Comparison of ENCODE assay signal across 14 cellular contexts in genomic region chr21:28805885-28806284, GRCh38.
DNase-seq lines count a peak whose midpoint lies in the region; ATAC-seq and TF ChIP-seq lines count a peak whose summit lies in the region.
"Had no signal": no experiment of that assay in that cellular context is flagged by ENCODE, and none has a peak within 500 bp of the region (broad histone marks: within the 10 kb centered on the region; RNA-seq: fewer than 3 reads in every experiment).

No MANE protein-coding gene starts in this region.

- H3K27ac Mint-ChIP-seq in progenitor cell of endocrine pancreas: no peak overlapping the region
- H3K27ac Mint-ChIP-seq: activated CD4-positive, alpha-beta memory T cell treated with anti-CD3 and anti-CD28 coated beads for 36 hours had no signal

- H3K4me3 ChIP-seq in HFF-Myc (replicated peaks; ENCODE audit: low read depth, low read length) (no peak overlapping the region), body of pancreas (no peak overlapping the region), suprapubic skin (no peak overlapping the region), H7 (ENCODE audit: insufficient read depth, low read depth, low read length) (no peak overlapping the region), colonic mucosa (no peak overlapping the region)
- H3K4me3 ChIP-seq: GM12878 had no signal

- no peak for TF ChIP-seq EP300 in suprapubic skin (IDR thresholded peaks at IDR 0.05)

- no peaks in the 10 kb centered on the region for H3K4me1 Mint-ChIP-seq in progenitor cell of endocrine pancreas (ENCODE audit: low read depth)

- H3K27me3 Mint-ChIP-seq in progenitor cell of endocrine pancreas: no peaks in the 10 kb centered on the region
- H3K27me3 Mint-ChIP-seq: activated CD4-positive, alpha-beta memory T cell treated with anti-CD3 and anti-CD28 coated beads for 36 hours had no signal

- H3K4me1 ChIP-seq in body of pancreas (no peaks in the 10 kb centered on the region), suprapubic skin (no peaks in the 10 kb centered on the region), colonic mucosa (no peaks in the 10 kb centered on the region)
- H3K4me1 ChIP-seq: Caco-2 had no signal

- H3K36me3 ChIP-seq in body of pancreas (replicated peaks in 1 of 2; ENCODE audit: insufficient read depth in 1 of 2, low read depth in 2 of 2) (no peaks in the 10 kb centered on the region), suprapubic skin (no peaks in the 10 kb centered on the region), H7 (replicated peaks; ENCODE audit: control insufficient read depth, insufficient read depth, low read length) (no peaks in the 10 kb centered on the region), colonic mucosa (no peaks in the 10 kb centered on the region)

- H3K4me3 Mint-ChIP-seq in progenitor cell of endocrine pancreas (ENCODE audit: low read depth): no peak overlapping the region
- H3K4me3 Mint-ChIP-seq: activated CD4-positive, alpha-beta memory T cell treated with anti-CD3 and anti-CD28 coated beads for 36 hours had no signal

- TF ChIP-seq CTCF in HFF-Myc (IDR thresholded peaks at IDR 0.05; ENCODE audit: low read depth, low read length, missing control alignments): no peak
- TF ChIP-seq CTCF in body of pancreas (IDR thresholded peaks at IDR 0.05): no peak
- TF ChIP-seq CTCF in suprapubic skin (IDR thresholded peaks at IDR 0.05): no peak
- no peak for TF ChIP-seq CTCF in colonic mucosa (IDR thresholded peaks at IDR 0.05)
- TF ChIP-seq CTCF in progenitor cell of endocrine pancreas (IDR thresholded peaks at IDR 0.05; ENCODE audit: unreplicated experiment): no peak

- peaks cover 2% of the 10 kb centered on the region for H3K36me3 Mint-ChIP-seq in progenitor cell of endocrine pancreas (ENCODE audit: insufficient read depth)

- ATAC-seq in body of pancreas (peak; percentile 35), left ventricle myocardium superior (peak; percentile 78)
- ATAC-seq: GM12878 had no signal

- TF ChIP-seq POLR2A in body of pancreas (IDR thresholded peaks at IDR 0.05): no peak
- no peak for TF ChIP-seq POLR2A in suprapubic skin (IDR thresholded peaks at IDR 0.05)

- H3K27me3 ChIP-seq in body of pancreas (no peaks in the 10 kb centered on the region), suprapubic skin (no peaks in the 10 kb centered on the region), H7 (ENCODE audit: control insufficient read depth, insufficient read depth, low read length) (no peaks in the 10 kb centered on the region), colonic mucosa (no peaks in the 10 kb centered on the region)

- H3K9me3 ChIP-seq in body of pancreas (no peaks in the 10 kb centered on the region), suprapubic skin (no peaks in the 10 kb centered on the region), colonic mucosa (no peaks in the 10 kb centered on the region)
- H3K9me3 ChIP-seq: Caco-2 had no signal

- WGBS in body of pancreas, 2 donors: 64 to 72% methylated on average over 4 of the region's 4 CpGs
- WGBS in suprapubic skin: 65% methylated on average over 4 of the region's 4 CpGs

- H3K27ac ChIP-seq in body of pancreas (no peak overlapping the region), suprapubic skin (peak overlapping the region; percentile 34), colonic mucosa (no peak overlapping the region)
- H3K27ac ChIP-seq: KMS-11 had no signal

- intact Hi-C loops in body of pancreas (cut with DNase I) (no loop called here), left ventricle myocardium superior (cut with micrococcal nuclease) (no loop called here), colonic mucosa (cut with DNase I) (no loop called here)

- DNase-seq in HFF-Myc (ENCODE audit: extremely low read depth, low read depth): peak; percentile 46
- DNase-seq in body of pancreas: peak in 1 of 4 donors; percentile 15
- DNase-seq in left ventricle myocardium superior: no peak
- peak in 1 of 2 donors; percentile 58 for DNase-seq in suprapubic skin (ENCODE audit: low spot score in 2 of 2)
- DNase-seq in H7: no peak
- no peak for DNase-seq in stimulated activated CD8-positive, alpha-beta memory T cell treated with anti-CD3 and anti-CD28 coated beads, Interleukin-4, amount 100 ng/mL, for 48 hours
- DNase-seq in colonic mucosa: no peak
- DNase-seq in progenitor cell of endocrine pancreas (ENCODE audit: low spot score, unreplicated experiment): no peak
- DNase-seq: activated CD4-positive, alpha-beta memory T cell treated with anti-CD3 and anti-CD28 coated beads for 36 hours; activated gamma-delta T cell treated with Interleukin-2 at 50 U/mL for 16 hours; Caco-2; stimulated activated CD4-positive, alpha-beta T cell treated with anti-CD3 and anti-CD28 coated beads, Interleukin-12 subunit alpha, Interleukin-12 subunit beta, amount 100 ng/mL, for 4 hours had no signal

- peaks cover 6% of the 10 kb centered on the region for H3K9me3 Mint-ChIP-seq in progenitor cell of endocrine pancreas (ENCODE audit: low read depth)

- no peak overlapping the region for H3K9ac ChIP-seq in colonic mucosa (ENCODE audit: low read depth in 2 of 2, low read length in 2 of 2)
- H3K9ac ChIP-seq: KMS-11 had no signal
